ENCODE assay signal across 8 cellular contexts in genomic region chr2:85826990-85827878, GRCh38.
A peak's percentile ranks its signal among the peaks of the same experiment; 100 is the strongest.
DNase-seq lines count a peak whose midpoint lies in the region; ATAC-seq and TF ChIP-seq lines count a peak whose summit lies in the region.

No MANE protein-coding gene starts in this region.

- H3K36me3 Mint-ChIP-seq in activated CD4-positive, alpha-beta T cell treated with anti-CD3 and anti-CD28 coated beads, Interleukin-2, amount 10 ng/mL, durations not matched to agents 24 days and 14 days (ENCODE audit: low read depth): no peaks in the 10 kb centered on the region

- peak overlapping the region; percentile 5 for H3K4me3 Mint-ChIP-seq in activated CD4-positive, alpha-beta T cell treated with anti-CD3 and anti-CD28 coated beads, Interleukin-2, amount 10 ng/mL, durations not matched to agents 24 days and 14 days

- no peak overlapping the region for H3K27ac ChIP-seq in coronary artery

- intact Hi-C loops in activated CD4-positive, alpha-beta T cell treated with anti-CD3 and anti-CD28 coated beads, Interleukin-2, amount 10 ng/mL, durations not matched to agents 24 days and 14 days (cut with micrococcal nuclease): loop anchor here (1.0 kb wide), 3 partner anchors 62 to 253 kb away; no protein-coding TSS in a partner anchor
- intact Hi-C loops in lower leg skin (cut with DNase I; ENCODE audit: low total_unique reads): loop anchor here (5.0 kb wide), 1 partner anchor 250 kb away; no protein-coding TSS in a partner anchor

- no peak for TF ChIP-seq POLR2A in lower leg skin (IDR thresholded peaks at IDR 0.05)

- H3K4me3 ChIP-seq in GM12875 (ENCODE audit: low read depth, low read length) (no peak overlapping the region), coronary artery (peak overlapping the region; percentile 50), lower leg skin (ENCODE audit: low read depth, poor library complexity, severe bottlenecking) (no peak overlapping the region)

- TF ChIP-seq CTCF in GM12875 (IDR thresholded peaks at IDR 0.05; ENCODE audit: borderline replicate concordance, insufficient read depth, low read depth, low read length): peak; percentile 88
- peak; percentile 94 for TF ChIP-seq CTCF in coronary artery (IDR thresholded peaks at IDR 0.05)
- TF ChIP-seq CTCF in lower leg skin (IDR thresholded peaks at IDR 0.05): peak in 1 of 3 donors; percentile 96

- peaks cover 31% of the 10 kb centered on the region for H3K4me1 Mint-ChIP-seq in activated CD4-positive, alpha-beta T cell treated with anti-CD3 and anti-CD28 coated beads, Interleukin-2, amount 10 ng/mL, durations not matched to agents 24 days and 14 days

- no peaks in the 10 kb centered on the region for H3K9me3 Mint-ChIP-seq in activated CD4-positive, alpha-beta T cell treated with anti-CD3 and anti-CD28 coated beads, Interleukin-2, amount 10 ng/mL, durations not matched to agents 24 days and 14 days

- no peak overlapping the region for H3K27ac Mint-ChIP-seq in activated CD4-positive, alpha-beta T cell treated with anti-CD3 and anti-CD28 coated beads, Interleukin-2, amount 10 ng/mL, durations not matched to agents 24 days and 14 days

- peaks cover 23% of the 10 kb centered on the region for H3K27me3 Mint-ChIP-seq in activated CD4-positive, alpha-beta T cell treated with anti-CD3 and anti-CD28 coated beads, Interleukin-2, amount 10 ng/mL, durations not matched to agents 24 days and 14 days

- peak; percentile 30 for DNase-seq in NCI-H524 treated with DMSO at 0.1 percent for 48 hours (lab: John Stamatoyannopoulos, UW)
- DNase-seq in activated CD4-positive, alpha-beta T cell treated with anti-CD3 and anti-CD28 coated beads, Interleukin-2, amount 10 ng/mL, durations not matched to agents 24 days and 14 days: peak; percentile 95
- DNase-seq in coronary artery (ENCODE audit: low spot score): no peak
- DNase-seq in lower leg skin (ENCODE audit: low spot score in 2 of 2): peak; percentile 61 to 94
- peak; percentile 44 to 75 (median 70) for DNase-seq in stimulated activated CD4-positive, alpha-beta T cell treated with anti-CD3 and anti-CD28 coated beads, TNF-alpha, amount 100 ng/mL, for 1 hour (ENCODE audit: low read depth in 3 of 3, low spot score in 1 of 3)

- peak; percentile 88 for ATAC-seq in HG03280 (IDR thresholded peaks at IDR 0.05; ENCODE audit: unreplicated experiment)
- ATAC-seq in GM18861 (IDR thresholded peaks at IDR 0.05; ENCODE audit: unreplicated experiment): no peak

- 25 to 27% methylated on average over 20 of the region's 20 CpGs for WGBS in lower leg skin, 2 donors
